ENCODE assay signal across 15 cellular contexts in genomic region chr5:125481506-125482455, GRCh38.
DNase-seq lines count a peak whose midpoint lies in the region; ATAC-seq and TF ChIP-seq lines count a peak whose summit lies in the region.
"Had no signal": no experiment of that assay in that cellular context is flagged by ENCODE, and none has a peak within 500 bp of the region (broad histone marks: within the 10 kb centered on the region; RNA-seq: fewer than 3 reads in every experiment).

No MANE protein-coding gene starts in this region.

- H3K4me2 ChIP-seq in IMR-90 (ENCODE audit: low read depth, low read length) (no peak overlapping the region), hepatocyte (no peak overlapping the region)

- no peaks in the 10 kb centered on the region for H3K9me2 ChIP-seq in hepatocyte (replicated peaks; ENCODE audit: insufficient read depth)

- H3K4me3 ChIP-seq in IMR-90 (ENCODE audit: insufficient read depth, low read depth, low read length) (no peak overlapping the region), Panc1 (ENCODE audit: low read depth in 2 of 2, low read length in 2 of 2) (no peak overlapping the region), fibroblast of villous mesenchyme (ENCODE audit: low read depth, low read length) (no peak overlapping the region), stomach (no peak overlapping the region), hepatocyte (no peak overlapping the region)
- H3K4me3 ChIP-seq: gastrocnemius medialis had no signal

- H2AK9ac ChIP-seq in IMR-90 (replicated peaks; ENCODE audit: low read depth, low read length, poor library complexity) = no peak overlapping the region

- no peaks in the 10 kb centered on the region for H3K9me3 ChIP-seq in IMR-90 (ENCODE audit: control insufficient read depth, insufficient read depth, low read length)
- H3K9me3 ChIP-seq in Panc1 (ENCODE audit: control insufficient read depth, insufficient read depth, low read depth, low read length) = peaks cover 18% of the 10 kb centered on the region; the same call in 1 of the 2 replicates
- no peaks in the 10 kb centered on the region for H3K9me3 ChIP-seq in stomach
- no peaks in the 10 kb centered on the region for H3K9me3 ChIP-seq in hepatocyte (ENCODE audit: low read depth)
- H3K9me3 ChIP-seq: gastrocnemius medialis had no signal

- TF ChIP-seq POLR2A in IMR-90 (IDR thresholded peaks at IDR 0.05; ENCODE audit: low read depth, low read length) = no peak
- TF ChIP-seq POLR2A in stomach (IDR thresholded peaks at IDR 0.05) = no peak

- no peak overlapping the region for H3K23ac ChIP-seq in IMR-90 (ENCODE audit: low read depth, low read length)

- no peak overlapping the region for H4K91ac ChIP-seq in IMR-90 (ENCODE audit: insufficient read depth, low read depth, low read length)

- no peak for TF ChIP-seq CTCF in IMR-90 (conservative IDR thresholded peaks at IDR 0.05; ENCODE audit: low read depth, low read length)
- TF ChIP-seq CTCF in Panc1 (IDR thresholded peaks at IDR 0.05) = no peak
- TF ChIP-seq CTCF in fibroblast of villous mesenchyme (IDR thresholded peaks at IDR 0.05; ENCODE audit: insufficient read depth, low read depth, low read length) = no peak
- TF ChIP-seq CTCF in stomach (IDR thresholded peaks at IDR 0.05) = no peak
- TF ChIP-seq CTCF in hepatocyte (IDR thresholded peaks at IDR 0.05; ENCODE audit: poor library complexity) = no peak

- H3K56ac ChIP-seq in IMR-90 (ENCODE audit: extremely low read depth, insufficient read depth, low read length) = no peak overlapping the region

- no peak overlapping the region for H4K5ac ChIP-seq in IMR-90 (ENCODE audit: low read depth, low read length)

- no peak overlapping the region for H2AFZ ChIP-seq in IMR-90 (replicated peaks; ENCODE audit: low read length, poor library complexity)
- no peak overlapping the region for H2AFZ ChIP-seq in hepatocyte

- no CpG with 5 or more reads among the region's 7 CpGs for WGBS in IMR-90 (ENCODE audit: extremely low coverage in 2 of 2, insufficient read length in 1 of 2), 2 experiments
- WGBS in stomach, 5 donors = 69 to 82% (median 72%) methylated on average over 7 of the region's 7 CpGs
- WGBS in hepatocyte (ENCODE audit: low lambda C conversion rate, missing lambda C conversion rate) = 55% methylated on average over 7 of the region's 7 CpGs

- H3K9me1 ChIP-seq in IMR-90 (ENCODE audit: insufficient read depth, low read length) = 0 out of 2 replicates have a peak, but pooled peaks cover 2% of the 10 kb centered on the region

- intact Hi-C loops in IMR-90 (cut with micrococcal nuclease) (loop anchor here (10.0 kb wide), 1 partner anchor 487 kb away; no protein-coding TSS in a partner anchor), Panc1 (cut with micrococcal nuclease; ENCODE audit: unreplicated experiment) (loop anchor here (5.0 to 10.0 kb wide), 3 partner anchors 59 to 737 kb away; partner anchors contain the start of gene ZNF608), stomach (cut with DNase I; ENCODE audit: low total_unique reads) (no loop called here)

- TF ChIP-seq RAD21 in IMR-90 (IDR thresholded peaks at IDR 0.05; ENCODE audit: low read length) = no peak

- POLR2A ChIA-PET in IMR-90 (lab: Charles Lee; ENCODE audit: unreplicated experiment) (no interaction called here), Panc1 (lab: Charles Lee) (no interaction called here)

- in situ Hi-C loops in IMR-90 (cut with MboI; ENCODE audit: low sequenced_read_pairs) = loop anchor here (10.0 kb wide), 1 partner anchor 737 kb away; the partner anchor contains the start of gene ZNF608
- in situ Hi-C loops in Panc1 (cut with HindIII; ENCODE audit: low pct_unique_long_range_greater_than_20kb, low sequenced_read_pairs) = no loop called here

- no peaks in the 10 kb centered on the region for H3K79me2 ChIP-seq in hepatocyte

- H3K27ac ChIP-seq in IMR-90 (ENCODE audit: insufficient read depth, low read length) (no peak overlapping the region), Panc1 (ENCODE audit: low read length) (peak overlapping the region; percentile 100), stomach (peak overlapping the region in 3 of 5 donors; percentile 1 to 26 (median 22)), hepatocyte (no peak overlapping the region)
- H3K27ac ChIP-seq: brain microvascular endothelial cell had no signal

- H3K36me3 ChIP-seq in IMR-90 (ENCODE audit: control insufficient read depth, insufficient read depth, low read length) (no peaks in the 10 kb centered on the region), Panc1 (ENCODE audit: control insufficient read depth, insufficient read depth, low read length) (no peaks in the 10 kb centered on the region; the same call in 1 of the 2 replicates), stomach (no peaks in the 10 kb centered on the region), hepatocyte (replicated peaks; ENCODE audit: insufficient read depth, low read depth) (no peaks in the 10 kb centered on the region)
- H3K36me3 ChIP-seq: brain microvascular endothelial cell, gastrocnemius medialis had no signal

- no TSS peak for BruUV-seq in IMR-90 (replicated peaks; lab: Mats Ljungman, UMichigan)
- BruUV-seq in Panc1 (replicated peaks; lab: Mats Ljungman, UMichigan) = no TSS peak

- dilution Hi-C loops in IMR-90 (cut with HindIII; ENCODE audit: low sequenced_read_pairs, unreplicated experiment) = no loop called here

- H3K4ac ChIP-seq in IMR-90 (ENCODE audit: low read depth, low read length) = no peak overlapping the region

- H3K14ac ChIP-seq in IMR-90 (replicated peaks; ENCODE audit: low read depth, low read length) = no peak overlapping the region

- H3K18ac ChIP-seq in IMR-90 (ENCODE audit: low read depth, low read length) = no peak overlapping the region

- H3K27me3 ChIP-seq in IMR-90 (ENCODE audit: control insufficient read depth, insufficient read depth, low read length) (no peaks in the 10 kb centered on the region; the same call in 1 of the 2 replicates), Panc1 (ENCODE audit: control insufficient read depth, insufficient read depth, low read length) (no peaks in the 10 kb centered on the region), stomach (no peaks in the 10 kb centered on the region), hepatocyte (no peaks in the 10 kb centered on the region)
- H3K27me3 ChIP-seq: brain microvascular endothelial cell, gastrocnemius medialis had no signal

- H2BK20ac ChIP-seq in IMR-90 (ENCODE audit: low read depth, low read length) = 0 out of 2 replicates have a peak overlapping the region, but pooled peaks have one; percentile 46

- H2BK5ac ChIP-seq in IMR-90 (ENCODE audit: low read depth, low read length, poor library complexity, severe bottlenecking) = no peak overlapping the region

- H3K9ac ChIP-seq in IMR-90 (ENCODE audit: low read depth, low read length) = no peak overlapping the region

- DNase-seq in IMR-90 (no peak), Panc1 (ENCODE audit: low read depth, low spot score) (no peak), fibroblast of villous mesenchyme (ENCODE audit: low read depth) (peak; percentile 29), stomach (no peak), hepatocyte (ENCODE audit: low spot score) (no peak)
- DNase-seq: activated CD4-positive, CD25-positive, alpha-beta regulatory T cell treated with anti-CD3 and anti-CD28 coated beads, Interleukin-2, amount 50 U/mL, for 72 hours; activated CD8-positive, alpha-beta memory T cell treated with anti-CD3 and anti-CD28 coated beads, Interleukin-2, amount 50 U/mL, for 4 hours; activated naive CD4-positive, alpha-beta T cell treated with Interleukin-2 at 50 U/mL for 16 hours; brain microvascular endothelial cell; CD4-positive, alpha-beta T cell; effector memory CD4-positive, alpha-beta T cell; gastrocnemius medialis; GDM1 had no signal

- H2AK5ac ChIP-seq in IMR-90 (ENCODE audit: low read depth, low read length) = no peak overlapping the region

- TF ChIP-seq EP300 in stomach (IDR thresholded peaks at IDR 0.05) = no peak

- H2BK15ac ChIP-seq in IMR-90 (ENCODE audit: low read depth, low read length) = no peak overlapping the region; the same call in 2 of the 3 replicates

- ATAC-seq in IMR-90 (ENCODE audit: low read depth) (no peak), Panc1 (no peak), HG02852 (IDR thresholded peaks at IDR 0.05; ENCODE audit: unreplicated experiment) (no peak), HG03135 (IDR thresholded peaks at IDR 0.05; ENCODE audit: unreplicated experiment) (no peak)
- ATAC-seq: gastrocnemius medialis had no signal

- H4K20me1 ChIP-seq in IMR-90 (ENCODE audit: insufficient read depth, low read length) = peaks cover 5% of the 10 kb centered on the region; the same call in 1 of the 2 replicates
- H4K20me1 ChIP-seq in hepatocyte (ENCODE audit: insufficient read depth, poor library complexity, severe bottlenecking) = no peaks in the 10 kb centered on the region

- H3K4me1 ChIP-seq in IMR-90 (ENCODE audit: control insufficient read depth, insufficient read depth, low read length) (peaks cover 10% of the 10 kb centered on the region), Panc1 (ENCODE audit: control insufficient read depth, insufficient read depth, low read length) (peaks cover 32% of the 10 kb centered on the region), stomach (peaks cover 12 to 44% (median 28%) of the 10 kb centered on the region in 4 donors), hepatocyte (ENCODE audit: insufficient read depth) (peaks cover 26% of the 10 kb centered on the region)

- CTCF ChIA-PET in IMR-90 (lab: Yijun Ruan, JAX) (no interaction called here), Panc1 (lab: Charles Lee) (no interaction called here)

- no peak overlapping the region for H2BK120ac ChIP-seq in IMR-90 (ENCODE audit: low read depth, low read length)

- no peak overlapping the region for H4K8ac ChIP-seq in IMR-90 (ENCODE audit: low read depth in 2 of 2, low read length in 2 of 2)

- no peaks in the 10 kb centered on the region for H3K79me1 ChIP-seq in IMR-90 (ENCODE audit: low read depth in 1 of 2, low read length in 2 of 2)

TF ChIP-seq in IMR-90, 13 proteins besides CTCF, POLR2A, EP300 and RAD21 (continues in another document):
- TF ChIP-seq BHLHE40 (IDR thresholded peaks at IDR 0.05; ENCODE audit: low read depth, low read length) = no peak
- no peak for TF ChIP-seq USF2 (IDR thresholded peaks at IDR 0.05; ENCODE audit: low read depth, low read length)

Comparison
In these comparisons a context has a peak if more than half of its experiments do, and no peak if none do; other contexts are left out.
1. H3K27ac ChIP-seq: peak in Panc1 (single experiment) and stomach (3 of 5); none in IMR-90 (single experiment) and hepatocyte (single experiment).